8 cellular contexts compared by ENCODE assay signal in genomic region chr11:120547871-120548681, GRCh38. TPM values are rescaled to one million over a fixed set of nuclear protein-coding genes. Genes with fewer than 3 reads are reported as not detected.
DNase-seq lines count a peak whose midpoint lies in the region; ATAC-seq, FAIRE-seq and TF ChIP-seq lines count a peak whose summit lies in the region.

No MANE protein-coding gene starts in this region.

- no peak for FAIRE-seq in GM12878 (lab: Jason Lieb, UNC)

- no peak overlapping the region for H3K9ac ChIP-seq in GM12878 (ENCODE audit: control insufficient read depth, insufficient read depth, low read length)

- no peak overlapping the region for H3K27ac Mint-ChIP-seq in Calu3 (ENCODE audit: unreplicated experiment)
- H3K27ac Mint-ChIP-seq in CD14-positive monocyte, result no peak overlapping the region

- in situ Hi-C loops in GM12878 (cut with MboI), result no loop called here

- H3K36me3 Mint-ChIP-seq in Calu3 (ENCODE audit: insufficient read depth, unreplicated experiment) (no peaks in the 10 kb centered on the region), CD14-positive monocyte (no peaks in the 10 kb centered on the region)

- H3K27me3 ChIP-seq in GM12878 (replicated peaks in 1 of 2; ENCODE audit: control insufficient read depth in 2 of 2, insufficient read depth in 2 of 2, low read length in 1 of 2), result no peaks in the 10 kb centered on the region

- H4K20me1 ChIP-seq in GM12878 (ENCODE audit: control insufficient read depth, insufficient read depth), result no peaks in the 10 kb centered on the region

- CTCF ChIA-PET in Calu3 (lab: Charles Lee) (no interaction called here), GM12878 (lab: Yijun Ruan, JAX) (interaction anchor here (0.9 kb wide), 1 partner anchor 253 kb away, joined by 5 read pairs; no protein-coding TSS in a partner anchor)

- H3K4me1 ChIP-seq in GM12878 (ENCODE audit: control insufficient read depth, insufficient read depth, low read length), result no peaks in the 10 kb centered on the region; the same call in 1 of the 2 replicates

- no peak overlapping the region for H3K27ac ChIP-seq in GM12878 (ENCODE audit: control insufficient read depth, insufficient read depth)

- WGBS in GM12878 (ENCODE audit: insufficient coverage, insufficient replicate concordance, low lambda C conversion rate, missing lambda C conversion rate), result 23% methylated on average over 15 of the region's 15 CpGs

- peak; percentile 28; the same call in 2 of the 3 replicates for ATAC-seq in GM12878
- no peak for ATAC-seq in GM18861 (IDR thresholded peaks at IDR 0.05; ENCODE audit: unreplicated experiment)
- no peak for ATAC-seq in GM21367 (IDR thresholded peaks at IDR 0.05; ENCODE audit: unreplicated experiment)

- RAD21 ChIA-PET in GM12878 (lab: Charles Lee; ENCODE audit: unreplicated experiment), result interaction anchor here (1.1 kb wide), 1 partner anchor 14 kb away, joined by 3 read pairs; no protein-coding TSS in a partner anchor

- H3K9me3 Mint-ChIP-seq in Calu3 (ENCODE audit: low read depth, unreplicated experiment), result no peaks in the 10 kb centered on the region
- H3K9me3 Mint-ChIP-seq in CD14-positive monocyte, result peaks cover 0 to 2% (median 0%) of the 10 kb centered on the region in 7 donors

- no peak overlapping the region for H3K4me2 ChIP-seq in GM12878 (ENCODE audit: control insufficient read depth, insufficient read depth)

- no peak for TF ChIP-seq EP300 in GM12878 (IDR thresholded peaks at IDR 0.05; ENCODE audit: borderline replicate concordance in 1 of 2, control insufficient read depth in 1 of 2, low read depth in 2 of 2, low read length in 2 of 2)

- no peak overlapping the region for H3K4me3 Mint-ChIP-seq in Calu3 (ENCODE audit: low read depth, unreplicated experiment)
- H3K4me3 Mint-ChIP-seq in CD14-positive monocyte, result peak overlapping the region in 1 of 2 donors; percentile 31

- no peaks in the 10 kb centered on the region for H3K36me3 ChIP-seq in GM12878 (ENCODE audit: control insufficient read depth in 2 of 2, insufficient read depth in 2 of 2, low read length in 1 of 2)

- peaks cover 39% of the 10 kb centered on the region for H3K27me3 Mint-ChIP-seq in Calu3 (ENCODE audit: unreplicated experiment)
- H3K27me3 Mint-ChIP-seq in CD14-positive monocyte (ENCODE audit: low read depth in 3 of 3), result peaks cover 3 to 18% (median 15%) of the 10 kb centered on the region in 3 donors

- no peak overlapping the region for H3K4me3 ChIP-seq in GM12878

- intact Hi-C loops in Calu3 (cut with micrococcal nuclease; ENCODE audit: unreplicated experiment), result no loop called here
- intact Hi-C loops in GM12878 (cut with micrococcal nuclease; ENCODE audit: unreplicated experiment), result no loop called here
- intact Hi-C loops in CD14-positive monocyte (cut with micrococcal nuclease), result no loop called here

- H3K4me1 Mint-ChIP-seq in Calu3 (ENCODE audit: low read depth, unreplicated experiment), result peaks cover 18% of the 10 kb centered on the region
- peaks cover 13% of the 10 kb centered on the region for H3K4me1 Mint-ChIP-seq in CD14-positive monocyte

- TF ChIP-seq RAD21 in GM12878 (IDR thresholded peaks at IDR 0.05; ENCODE audit: insufficient read depth, low read depth, low read length), result no peak

- DNase-seq in Calu3, result peak; percentile 88
- DNase-seq in NCI-H2081 treated with DMSO at 0.1 percent for 48 hours (lab: John Stamatoyannopoulos, UW), result peak; percentile 17
- DNase-seq in GM12878 (ENCODE audit: low read depth, low spot score), result no peak
- DNase-seq in iPS-NIHi11 (ENCODE audit: low spot score), result peak; percentile 64
- peak; percentile 57 for DNase-seq in smooth muscle cell of the brain vasculature (ENCODE audit: low read depth, low spot score)
- no peak for DNase-seq in CD14-positive monocyte (ENCODE audit: low spot score)

- BruUV-seq in Calu3 (replicated peaks; lab: Mats Ljungman, UMichigan) (no TSS peak), GM12878 (replicated peaks; lab: Mats Ljungman, UMichigan) (no TSS peak)

- SMC1A ChIA-PET in GM12878 (lab: Charles Lee; ENCODE audit: uncharacterized antibody, unreplicated experiment), result interaction anchor here (0.6 to 1.2 kb wide), 2 partner anchors 137 to 167 kb away, joined by 3 read pairs; no protein-coding TSS in a partner anchor

- H2AFZ ChIP-seq in GM12878 (ENCODE audit: control insufficient read depth, low read depth, low read length), result no peak overlapping the region

- H3K79me2 ChIP-seq in GM12878 (ENCODE audit: control insufficient read depth, insufficient read depth, low read length), result no peaks in the 10 kb centered on the region

- no peak for TF ChIP-seq CTCF in Calu3 (IDR thresholded peaks at IDR 0.05; ENCODE audit: unreplicated experiment)
- TF ChIP-seq CTCF in GM12878 (IDR thresholded peaks at IDR 0.05 in 2 of 3, conservative IDR thresholded peaks at IDR 0.05 in 1 of 3; ENCODE audit: control insufficient read depth in 2 of 3, extremely low read depth in 1 of 3, insufficient read depth in 1 of 3, low read depth in 3 of 3, low read length in 3 of 3), result no peak
- no peak for TF ChIP-seq CTCF in CD14-positive monocyte (IDR thresholded peaks at IDR 0.05)

- POLR2A ChIA-PET in GM12878 (lab: Charles Lee), result no interaction called here

- no peak for TF ChIP-seq POLR2A in GM12878 (IDR thresholded peaks at IDR 0.05; ENCODE audit: low read depth, low read length)

- no peaks in the 10 kb centered on the region for H3K9me3 ChIP-seq in GM12878 (replicated peaks; ENCODE audit: control insufficient read depth, insufficient read depth, low read length)

TF ChIP-seq in GM12878, 131 proteins besides CTCF, POLR2A, EP300 and RAD21:
- no peak for TF ChIP-seq IRF4 (IDR thresholded peaks at IDR 0.05; ENCODE audit: low read depth, low read length)
TF ChIP-seq in GM12878: peak in this region for 0.

RNA-seq across cellular contexts. Expression of gene GRIK4, which starts 36.5 kb away (rescaled TPM):
- total RNA-seq in Calu3 (2022), result 0.12 TPM in 1 of 2 replicates, not detected in the other
- 3.7 and 5.4 TPM in 2 replicates for total RNA-seq in GM12878 (2013; cell fraction: nucleolus; rRNA removed)
- 0.44 and 0.85 TPM in 2 replicates for total RNA-seq in GM12878 (2014; rRNA removed)
- total RNA-seq in GM12878 (2014; rRNA removed; fragmentation: Illumina TruSeq; extraction: Trizol), result 0.63 and 0.83 TPM in 2 replicates
- total RNA-seq in GM12878 (2021), result 1.0 and 1.3 TPM in 2 replicates
- polyA plus RNA-seq in GM12878 (2011; ENCODE audit: low read depth), result 0.22 TPM
- 1.6 and 3.6 TPM in 2 replicates for polyA plus RNA-seq in GM12878 (2011; rRNA removed)
- polyA plus RNA-seq in GM12878 (2011; cell fraction: cytosol; rRNA removed), result 4.0 and 4.3 TPM in 2 replicates
- polyA plus RNA-seq in GM12878 (2011; cell fraction: nucleus; rRNA removed), result 9.6 and 11.7 TPM in 2 replicates
- 0.41 and 0.51 TPM in 2 replicates for polyA plus RNA-seq in GM12878 (2012)
- polyA plus RNA-seq in GM12878 (2014; fragmentation: Illumina TruSeq; extraction: Trizol), result 0.48 and 0.88 TPM in 2 replicates
- under 1 TPM; 0.33 to 0.45 TPM for polyA plus RNA-seq in GM12878 (2014; fragmentation: Nextera tagmentation; extraction: Ambion mirVana)
- polyA plus RNA-seq in GM12878 (2014; rRNA removed), result 0.77 and 0.78 TPM in 2 replicates
- polyA plus RNA-seq in GM12878 (2016; fragmentation: Nextera tagmentation; extraction: Ambion mirVana), result under 1 TPM; 0.55 to 0.66 TPM
- polyA minus RNA-seq in GM12878 (2011; rRNA and poly(A)+ RNA removed), result 5.3 and 7.7 TPM in 2 replicates
- 1.5 and 1.9 TPM in 2 replicates for polyA minus RNA-seq in GM12878 (2011; cell fraction: cytosol; rRNA and poly(A)+ RNA removed)
- polyA minus RNA-seq in GM12878 (2011; cell fraction: nucleus; rRNA and poly(A)+ RNA removed), result 9.7 and 17.1 TPM in 2 replicates
- polyA plus RNA-seq in CD14-positive monocyte, result not detected

Comparison
In these comparisons a context has a peak if more than half of its experiments do, and no peak if none do; other contexts are left out.
1. DNase-seq: peak in Calu3 (single experiment), NCI-H2081 treated with DMSO at 0.1 percent for 48 hours (single experiment), iPS-NIHi11 (single experiment) and smooth muscle cell of the brain vasculature (single experiment); none in GM12878 (single experiment) and CD14-positive monocyte (single experiment).